In the genomic region with DNA sequence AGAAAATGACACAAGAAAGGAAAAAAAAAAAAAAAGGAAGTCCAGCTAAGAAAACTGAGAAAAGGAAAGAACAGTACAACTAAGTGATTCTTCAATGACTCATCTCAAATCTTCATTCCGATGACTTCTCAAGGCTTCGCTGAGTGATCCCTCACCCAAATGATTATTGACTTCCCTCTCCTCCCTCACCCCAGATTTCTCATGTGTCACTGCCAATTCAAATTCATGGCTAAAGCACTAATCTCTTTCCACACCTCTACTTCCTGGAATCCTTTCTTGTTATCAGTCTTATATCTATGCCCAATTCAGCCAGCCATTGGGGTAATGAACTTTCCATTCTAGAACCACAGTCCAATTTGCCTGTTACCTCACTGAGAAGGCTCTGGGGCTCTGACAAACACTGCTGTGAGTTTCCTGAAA, we compare ENCODE assay signal across 2 cellular contexts.
TF ChIP-seq lines count a peak whose summit lies in the region.

No MANE protein-coding gene starts in this region.

TF ChIP-seq in liver, 16 proteins besides CTCF, POLR2A, EP300 and RAD21:
- TF ChIP-seq YY1 (IDR thresholded peaks at IDR 0.05) = no peak
- TF ChIP-seq SP1 (IDR thresholded peaks at IDR 0.05) = peak; percentile 57
- TF ChIP-seq, protein P1, sequence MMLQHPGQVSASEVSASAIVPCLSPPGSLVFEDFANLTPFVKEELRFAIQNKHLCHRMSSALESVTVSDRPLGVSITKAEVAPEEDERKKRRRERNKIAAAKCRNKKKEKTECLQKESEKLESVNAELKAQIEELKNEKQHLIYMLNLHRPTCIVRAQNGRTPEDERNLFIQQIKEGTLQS (IDR thresholded peaks at IDR 0.05) = peak; percentile 18
- peak; percentile 29 to 74 for TF ChIP-seq HNF4A (conservative IDR thresholded peaks at IDR 0.05)
- TF ChIP-seq RXRA (IDR thresholded peaks at IDR 0.05) = peak; percentile 36 to 83
- no peak for TF ChIP-seq TAF1 (conservative IDR thresholded peaks at IDR 0.05)

TF ChIP-seq in HepG2, 621 proteins besides CTCF, POLR2A, EP300 and RAD21:
- TF ChIP-seq HNF1A (IDR thresholded peaks at IDR 0.05; ENCODE audit: low read depth) = no peak
- TF ChIP-seq HNF1A (CRISPR knock-in tag; IDR thresholded peaks at IDR 0.05; ENCODE audit: borderline replicate concordance) = no peak
- TF ChIP-seq ARID3A (IDR thresholded peaks at IDR 0.05; ENCODE audit: low read depth, low read length) = no peak
- TF ChIP-seq KLF11 (CRISPR knock-in tag; IDR thresholded peaks at IDR 0.05) = no peak
- no peak for TF ChIP-seq REL (CRISPR knock-in tag; conservative IDR thresholded peaks at IDR 0.05)
- no peak for TF ChIP-seq HDAC6 (IDR thresholded peaks at IDR 0.05; ENCODE audit: low read depth, low read length)
- TF ChIP-seq, protein P2, sequence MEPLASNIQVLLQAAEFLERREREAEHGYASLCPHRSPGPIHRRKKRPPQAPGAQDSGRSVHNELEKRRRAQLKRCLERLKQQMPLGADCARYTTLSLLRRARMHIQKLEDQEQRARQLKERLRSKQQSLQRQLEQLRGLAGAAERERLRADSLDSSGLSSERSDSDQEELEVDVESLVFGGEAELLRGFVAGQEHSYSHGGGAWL (CRISPR knock-in tag; IDR thresholded peaks at IDR 0.05) = no peak
- TF ChIP-seq ZNF747 (CRISPR knock-in tag; IDR thresholded peaks at IDR 0.05; ENCODE audit: borderline replicate concordance) = no peak
- no peak for TF ChIP-seq NR2C2 (CRISPR knock-in tag; IDR thresholded peaks at IDR 0.05; ENCODE audit: borderline replicate concordance)
- no peak for TF ChIP-seq ZNF670 (CRISPR knock-in tag; IDR thresholded peaks at IDR 0.05; ENCODE audit: borderline replicate concordance)
- TF ChIP-seq ZNF235 (CRISPR knock-in tag; IDR thresholded peaks at IDR 0.05; ENCODE audit: borderline replicate concordance) = no peak
- no peak for TF ChIP-seq KLF15 (CRISPR knock-in tag; IDR thresholded peaks at IDR 0.05; ENCODE audit: borderline replicate concordance)
- no peak for TF ChIP-seq ZNF569 (CRISPR knock-in tag; IDR thresholded peaks at IDR 0.05; ENCODE audit: borderline replicate concordance)
- TF ChIP-seq ZNF281 (CRISPR knock-in tag; IDR thresholded peaks at IDR 0.05; ENCODE audit: borderline replicate concordance) = no peak
- TF ChIP-seq ZMYM3 (CRISPR knock-in tag; IDR thresholded peaks at IDR 0.05) = no peak
- no peak for TF ChIP-seq ZMAT3 (CRISPR knock-in tag; conservative IDR thresholded peaks at IDR 0.05)
- TF ChIP-seq PAXIP1 (CRISPR knock-in tag; conservative IDR thresholded peaks at IDR 0.05) = no peak
- no peak for TF ChIP-seq ZNF543 (CRISPR knock-in tag; IDR thresholded peaks at IDR 0.05)
TF ChIP-seq in HepG2: peak in this region for 0.
